Comparison of ENCODE assay signal across 8 cellular contexts in the genomic region with DNA sequence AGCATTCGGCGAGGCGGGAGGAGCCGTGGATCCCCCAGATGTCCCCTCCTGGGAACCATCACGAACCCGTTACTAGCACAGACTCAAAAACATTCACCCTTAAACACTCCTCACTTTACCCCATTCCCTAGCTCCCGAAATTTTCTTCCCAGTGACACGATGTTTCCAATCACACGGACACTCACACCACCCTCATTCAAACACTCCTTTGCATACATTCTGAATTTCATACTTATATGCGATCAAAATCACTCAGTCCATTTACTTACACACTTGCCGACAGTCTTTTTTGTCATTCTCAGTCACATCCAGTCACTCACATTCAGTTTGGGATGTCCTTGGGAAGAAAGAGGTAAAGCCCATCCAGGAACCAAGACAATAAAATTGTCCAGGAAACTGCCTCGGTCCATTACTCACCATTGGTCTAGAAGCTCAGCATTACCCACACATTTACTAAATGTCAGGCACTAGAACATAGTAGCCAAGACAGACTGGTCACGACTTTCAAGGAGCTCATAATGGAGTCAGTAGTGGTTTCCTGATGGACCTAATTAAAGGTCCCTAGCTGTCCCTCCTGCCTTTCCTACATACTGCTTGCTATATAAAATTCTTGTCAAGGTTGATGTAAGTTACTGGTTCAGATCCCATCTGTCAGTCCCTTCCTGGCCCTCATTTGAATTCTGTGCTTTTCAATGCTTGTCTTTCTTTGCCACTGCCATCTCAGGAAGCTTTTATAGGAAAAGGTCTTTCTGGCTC. TPM values are rescaled to one million over a fixed set of nuclear protein-coding genes. Genes with fewer than 3 reads are reported as not detected.
DNase-seq lines count a peak whose midpoint lies in the region; ATAC-seq and TF ChIP-seq lines count a peak whose summit lies in the region.

No MANE protein-coding gene starts in this region.

- peak overlapping the region; percentile 96 to 99 (median 98) for H3K27ac Mint-ChIP-seq in naive B cell

- H4K20me1 ChIP-seq in KMS-11 (ENCODE audit: insufficient read depth): no peaks in the 10 kb centered on the region

- peak overlapping the region; percentile 76 for H3K27ac ChIP-seq in KMS-11

- H3K36me3 ChIP-seq in KMS-11 (ENCODE audit: insufficient read depth): no peaks in the 10 kb centered on the region

- H3K9ac ChIP-seq in KMS-11: peak overlapping the region; percentile 74

- H3K79me2 ChIP-seq in KMS-11 (ENCODE audit: insufficient read depth, low read depth): peaks cover 23% of the 10 kb centered on the region

- peaks cover 44% of the 10 kb centered on the region for H3K4me1 ChIP-seq in KMS-11 (ENCODE audit: low read depth, poor library complexity, severe bottlenecking)

- H3K27me3 ChIP-seq in KMS-11 (ENCODE audit: insufficient read depth, low read depth): no peaks in the 10 kb centered on the region

- no peak for TF ChIP-seq CTCF in KMS-11 (conservative IDR thresholded peaks at IDR 0.05; ENCODE audit: low read depth, low read length)
- TF ChIP-seq CTCF in choroid plexus epithelial cell (conservative IDR thresholded peaks at IDR 0.05; ENCODE audit: low read depth, low read length): no peak

- ATAC-seq in GM18502 (IDR thresholded peaks at IDR 0.05; ENCODE audit: poor library complexity, unreplicated experiment) (peak; percentile 3), naive B cell (ENCODE audit: low read depth in 2 of 2) (no peak), HG03342 (IDR thresholded peaks at IDR 0.05; ENCODE audit: unreplicated experiment) (no peak)

- H3K4me1 Mint-ChIP-seq in naive B cell: peaks cover 47 to 79% (median 72%) of the 10 kb centered on the region in 3 donors

- peak overlapping the region; percentile 77; the same call in 1 of the 2 replicates for H2AFZ ChIP-seq in KMS-11 (ENCODE audit: low read depth)

- peaks cover 0 to 19% of the 10 kb centered on the region in 2 donors for H3K36me3 Mint-ChIP-seq in naive B cell

- H3K4me2 ChIP-seq in KMS-11: peak overlapping the region; percentile 86

- peaks cover 0 to 1% (median 0%) of the 10 kb centered on the region in 7 donors for H3K9me3 Mint-ChIP-seq in naive B cell

- H3K4me3 ChIP-seq in KMS-11 (IDR thresholded peaks at IDR 0.05; ENCODE audit: insufficient read depth, low read depth, low read length) (no peak overlapping the region), choroid plexus epithelial cell (ENCODE audit: low read depth, low read length) (peak overlapping the region; percentile 76)

- H3K27me3 Mint-ChIP-seq in naive B cell: no peaks in the 10 kb centered on the region

- H3K4me3 Mint-ChIP-seq in naive B cell: peak overlapping the region; percentile 92 to 98 (median 96)

- DNase-seq in choroid plexus epithelial cell (ENCODE audit: low read depth): peak; percentile 29
- no peak for DNase-seq in naive B cell
- no peak for DNase-seq in 8988T
- DNase-seq in glomerular visceral epithelial cell (ENCODE audit: extremely low spot score): no peak
- DNase-seq in D341Med (ENCODE audit: low spot score): no peak

RNA-seq across cellular contexts. Expression of gene SLC35A4, which starts 0.6 kb away (rescaled TPM):
- polyA plus RNA-seq in naive B cell (ENCODE audit: low read depth in 6 of 6): 100 to 1,000 TPM in 1 of 6 donors, 10 to 100 TPM in 5; 66.8 to 107 (median 74.6) TPM

RNA-seq across cellular contexts. Expression of gene APBB3, which starts 0.8 kb away (rescaled TPM):
- polyA plus RNA-seq in naive B cell (ENCODE audit: low read depth in 6 of 6): 1 to 10 TPM in 5 of 6 donors, not detected in 1; 6.3 to 9.0 (median 7.9) TPM

RNA-seq across cellular contexts. Expression of gene SRA1, which starts 7.9 kb away (rescaled TPM):
- polyA plus RNA-seq in naive B cell (ENCODE audit: low read depth in 6 of 6): 10 to 100 TPM; 26.2 to 47.0 (median 31.7) TPM

RNA-seq across cellular contexts. Expression of gene EIF4EBP3, which starts 17.7 kb away (rescaled TPM):
- polyA plus RNA-seq in naive B cell (ENCODE audit: low read depth in 6 of 6): 10 to 100 TPM; 44.5 to 90.3 (median 63.1) TPM
